ENCODE assay signal across 9 cellular contexts in the genomic region with DNA sequence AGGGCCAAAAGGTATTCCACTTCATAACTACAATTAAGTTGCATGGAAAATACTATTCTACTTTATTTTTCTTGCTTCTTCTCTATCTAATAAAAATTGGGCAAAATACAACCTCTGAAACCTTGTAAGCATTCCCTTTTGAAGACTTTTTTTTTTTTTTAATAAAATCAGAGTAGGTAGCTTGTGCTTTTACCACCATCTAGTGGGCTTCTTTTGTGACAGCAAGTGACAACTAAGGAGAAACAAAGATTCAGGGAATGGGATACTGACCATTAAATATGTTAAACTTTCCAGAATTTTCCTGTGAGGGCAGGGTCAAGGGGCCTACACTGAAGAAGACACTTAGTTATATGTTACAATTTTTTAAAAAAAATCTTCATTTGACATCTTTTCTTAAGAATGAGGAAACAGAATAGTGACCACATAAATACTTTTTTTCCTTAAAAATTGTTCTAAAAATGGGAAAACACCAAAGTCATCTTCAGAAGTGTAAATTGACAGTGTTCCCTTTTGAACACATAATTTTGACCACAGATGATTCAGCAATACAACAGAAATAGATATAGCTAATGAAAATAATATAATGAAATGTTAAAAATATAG.
DNase-seq lines count a peak whose midpoint lies in the region; ATAC-seq, FAIRE-seq and TF ChIP-seq lines count a peak whose summit lies in the region.
"Had no signal": no experiment of that assay in that cellular context is flagged by ENCODE, and none has a peak within 500 bp of the region (broad histone marks: within the 10 kb centered on the region; RNA-seq: fewer than 3 reads in every experiment).

No MANE protein-coding gene starts in this region.

- H3K4me1 Mint-ChIP-seq in endodermal cell: peaks cover 11% of the 10 kb centered on the region
- H3K4me1 Mint-ChIP-seq: central memory CD8-positive, alpha-beta T cell had no signal

- H3K4me3 Mint-ChIP-seq in endodermal cell: no peak overlapping the region
- H3K4me3 Mint-ChIP-seq: central memory CD8-positive, alpha-beta T cell had no signal

- TF ChIP-seq CTCF in heart right ventricle (IDR thresholded peaks at IDR 0.05): peak; percentile 7 to 67 (median 48)
- peak; percentile 91 for TF ChIP-seq CTCF in endodermal cell (conservative IDR thresholded peaks at IDR 0.05)
- peak; percentile 5 to 40 (median 24) for TF ChIP-seq CTCF in pancreas (IDR thresholded peaks at IDR 0.05)

- H3K4me1 ChIP-seq in heart right ventricle: no peaks in the 10 kb centered on the region
- H3K4me1 ChIP-seq in endodermal cell (ENCODE audit: control insufficient read depth, insufficient read depth, low read length): no peaks in the 10 kb centered on the region
- no peaks in the 10 kb centered on the region for H3K4me1 ChIP-seq in pancreas

- H3K36me3 ChIP-seq in heart right ventricle (no peaks in the 10 kb centered on the region), endodermal cell (ENCODE audit: control insufficient read depth, insufficient read depth, low read length) (no peaks in the 10 kb centered on the region), pancreas (no peaks in the 10 kb centered on the region)

- H3K4me3 ChIP-seq in heart right ventricle: no peak overlapping the region
- no peak overlapping the region for H3K4me3 ChIP-seq in endodermal cell (ENCODE audit: low read length)
- no peak overlapping the region for H3K4me3 ChIP-seq in pancreas

- peaks cover 11% of the 10 kb centered on the region for H3K36me3 Mint-ChIP-seq in endodermal cell (ENCODE audit: low read depth)

- peaks cover 0 to 8% (median 0%) of the 10 kb centered on the region in 11 donors for H3K9me3 ChIP-seq in heart right ventricle
- H3K9me3 ChIP-seq in endodermal cell (ENCODE audit: control insufficient read depth, low read length): peaks cover 9% of the 10 kb centered on the region
- H3K9me3 ChIP-seq in pancreas: no peaks in the 10 kb centered on the region

- H3K27ac Mint-ChIP-seq in endodermal cell: no peak overlapping the region

- H3K27me3 ChIP-seq in heart right ventricle (no peaks in the 10 kb centered on the region), endodermal cell (ENCODE audit: control insufficient read depth, insufficient read depth, low read length, poor library complexity, severe bottlenecking) (no peaks in the 10 kb centered on the region), pancreas (no peaks in the 10 kb centered on the region)

- DNase-seq in heart right ventricle (no peak), left ventricle myocardium superior (no peak), NCI-H460 (ENCODE audit: extremely low read depth, low read depth) (peak; percentile 45), endodermal cell (no peak), pancreas (no peak), T-helper 2 cell (no peak)

- ATAC-seq in heart right ventricle (no peak), left ventricle myocardium superior (no peak), pancreas (peak in 3 of 4 donors; percentile 43 to 56 (median 44)), HG03442 (IDR thresholded peaks at IDR 0.05; ENCODE audit: unreplicated experiment) (no peak), HG03280 (IDR thresholded peaks at IDR 0.05; ENCODE audit: unreplicated experiment) (no peak)

- no peak overlapping the region for H3K27ac ChIP-seq in heart right ventricle
- no peak overlapping the region for H3K27ac ChIP-seq in endodermal cell (ENCODE audit: low read depth, low read length)
- H3K27ac ChIP-seq in pancreas: no peak overlapping the region

- H3K9me3 Mint-ChIP-seq in endodermal cell: peaks cover 13% of the 10 kb centered on the region

- FAIRE-seq in pancreas (lab: Jason Lieb, UNC): peak; percentile 17

- no peaks in the 10 kb centered on the region for H3K27me3 Mint-ChIP-seq in endodermal cell (ENCODE audit: insufficient read depth)
- H3K27me3 Mint-ChIP-seq: central memory CD8-positive, alpha-beta T cell had no signal

- H3K9ac ChIP-seq in endodermal cell (ENCODE audit: extremely low read depth, low read length, poor library complexity, severe bottlenecking): no peak overlapping the region

- intact Hi-C loops in heart right ventricle (cut with DNase I): no loop called here
- intact Hi-C loops in left ventricle myocardium superior (cut with micrococcal nuclease): no loop called here
- intact Hi-C loops in pancreas (cut with DNase I): no loop called here

Comparison
In these comparisons a context has a peak if more than half of its experiments do, and no peak if none do; other contexts are left out.
1. ATAC-seq: peak in pancreas (3 of 4); none in heart right ventricle (0 of 8), left ventricle myocardium superior (single experiment), HG03442 (single experiment) and HG03280 (single experiment).
2. CTCF ChIP-seq: peak in every context shown above with its lines; median percentile 91 in endodermal cell; 48 in heart right ventricle; 24 in pancreas.